In the genomic region with DNA sequence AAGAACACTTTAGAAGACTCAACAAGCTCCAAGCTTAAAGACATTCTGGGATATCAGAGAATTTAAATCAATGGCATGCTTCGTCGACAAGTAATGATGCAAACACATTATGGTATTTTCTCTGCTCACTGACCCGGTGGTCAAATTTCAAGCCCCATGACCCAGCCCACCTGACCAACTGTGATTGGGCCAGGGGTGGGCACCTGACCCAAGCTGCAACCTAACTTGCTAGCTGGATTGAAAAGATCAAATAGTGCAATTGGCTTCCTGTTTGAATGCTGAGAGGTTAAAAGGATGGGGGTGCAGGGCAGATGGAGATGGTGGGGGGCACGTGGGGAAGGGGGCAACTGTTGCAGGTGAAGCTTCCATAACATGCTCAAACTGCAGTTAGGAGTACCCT, we compare ENCODE assay signal across 1 cellular context.
A peak's percentile ranks its signal among the peaks of the same experiment; 100 is the strongest.
TF ChIP-seq lines count a peak whose summit lies in the region.

No MANE protein-coding gene starts in this region.

TF ChIP-seq in WTC11, 78 proteins besides CTCF, POLR2A, EP300 and RAD21 (continued from another document):
- TF ChIP-seq USF2 (CRISPR knock-in tag; IDR thresholded peaks at IDR 0.05), result peak; percentile 59
